19 cellular contexts compared by ENCODE assay signal in the genomic region with DNA sequence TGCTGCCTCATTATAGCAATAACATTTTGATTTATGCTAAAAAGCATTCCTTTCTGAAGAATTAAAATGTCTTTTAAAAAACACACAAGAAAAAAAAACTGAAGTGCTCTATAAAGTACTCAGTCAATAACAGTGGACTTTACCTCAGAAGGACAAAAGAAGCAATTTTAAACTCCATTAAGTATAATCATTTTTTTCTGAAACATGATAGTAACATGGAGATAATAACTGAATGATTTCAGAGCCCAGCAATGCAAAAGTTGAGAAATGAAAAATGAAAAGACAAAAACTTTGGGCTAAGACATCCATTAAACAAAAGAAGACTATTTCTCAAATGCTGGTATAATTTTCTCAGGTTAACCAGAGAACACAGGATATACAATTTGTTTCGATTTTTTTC.
DNase-seq lines count a peak whose midpoint lies in the region; ATAC-seq and TF ChIP-seq lines count a peak whose summit lies in the region.
"Had no signal": no experiment of that assay in that cellular context is flagged by ENCODE, and none has a peak within 500 bp of the region (broad histone marks: within the 10 kb centered on the region; RNA-seq: fewer than 3 reads in every experiment).

No MANE protein-coding gene starts in this region.

- DNase-seq in DMS79 treated with DMSO at 0.1 percent for 48 hours (lab: John Stamatoyannopoulos, UW) (peak; percentile 83), NCI-H2227 treated with DMSO at 0.1 percent for 48 hours (lab: John Stamatoyannopoulos, UW) (peak; percentile 35), progenitor cell of endocrine pancreas (ENCODE audit: low spot score, unreplicated experiment) (no peak), upper lobe of right lung (no peak)
- DNase-seq in activated naive CD4-positive, alpha-beta T cell treated with Interleukin-2 at 50 U/mL for 16 hours = no peak
- no peak for DNase-seq in stimulated activated CD4-positive, alpha-beta T cell treated with anti-CD3 and anti-CD28 coated beads, Interleukin-15, amount 100 ng/mL, for 24 hours
- DNase-seq: CD4-positive, alpha-beta T cell; COR-L47; DND-41; GM23248; H9; KBM-7; NCI-H187; NCI-H345; NCI-H524; SW 1271 had no signal

- H3K4me3 ChIP-seq in upper lobe of right lung = no peak overlapping the region
- H3K4me3 ChIP-seq: GM23248, SJSA1 had no signal

- TF ChIP-seq CTCF in brain (conservative IDR thresholded peaks at IDR 0.05) (no peak), progenitor cell of endocrine pancreas (IDR thresholded peaks at IDR 0.05; ENCODE audit: unreplicated experiment) (no peak), upper lobe of right lung (IDR thresholded peaks at IDR 0.05) (no peak)

- H3K27me3 Mint-ChIP-seq in brain (no peaks in the 10 kb centered on the region), progenitor cell of endocrine pancreas (no peaks in the 10 kb centered on the region)
- H3K27me3 Mint-ChIP-seq: CD4-positive, alpha-beta T cell had no signal

- peaks cover 31% of the 10 kb centered on the region for H3K4me1 Mint-ChIP-seq in brain
- H3K4me1 Mint-ChIP-seq in progenitor cell of endocrine pancreas (ENCODE audit: low read depth) = peaks cover 24% of the 10 kb centered on the region
- H3K4me1 Mint-ChIP-seq: H9 had no signal

- ATAC-seq in upper lobe of right lung = no peak
- ATAC-seq: Right ventricle myocardium inferior had no signal

- no peaks in the 10 kb centered on the region for H3K4me1 ChIP-seq in upper lobe of right lung
- H3K4me1 ChIP-seq: SJSA1 had no signal

- intact Hi-C loops in upper lobe of right lung (cut with DNase I) = no loop called here

- H3K27ac ChIP-seq in upper lobe of right lung = no peak overlapping the region
- H3K27ac ChIP-seq: GM23248, SJSA1 had no signal

- no peaks in the 10 kb centered on the region for H3K9me3 ChIP-seq in upper lobe of right lung
- H3K9me3 ChIP-seq: SJSA1 had no signal

- H3K27ac Mint-ChIP-seq in brain = peak overlapping the region in 4 of 5 experiments; percentile 26 to 55 (median 38)
- H3K27ac Mint-ChIP-seq in progenitor cell of endocrine pancreas = peak overlapping the region; percentile 25
- H3K27ac Mint-ChIP-seq: CD4-positive, alpha-beta T cell; H9 had no signal

- H3K4me3 Mint-ChIP-seq in brain (peak overlapping the region in 1 of 5 experiments; percentile 55), progenitor cell of endocrine pancreas (ENCODE audit: low read depth) (no peak overlapping the region)
- H3K4me3 Mint-ChIP-seq: CD4-positive, alpha-beta T cell; H9 had no signal

- no peaks in the 10 kb centered on the region for H3K36me3 ChIP-seq in upper lobe of right lung
- H3K36me3 ChIP-seq: SJSA1 had no signal

- peaks cover 4 to 16% (median 12%) of the 10 kb centered on the region in 5 experiments for H3K9me3 Mint-ChIP-seq in brain
- peaks cover 4% of the 10 kb centered on the region for H3K9me3 Mint-ChIP-seq in progenitor cell of endocrine pancreas (ENCODE audit: low read depth)
- H3K9me3 Mint-ChIP-seq: H9 had no signal

- H3K27me3 ChIP-seq in upper lobe of right lung = no peaks in the 10 kb centered on the region
- H3K27me3 ChIP-seq: SJSA1 had no signal

- peaks cover 58% of the 10 kb centered on the region for H3K36me3 Mint-ChIP-seq in brain
- H3K36me3 Mint-ChIP-seq in progenitor cell of endocrine pancreas (ENCODE audit: insufficient read depth) = peaks cover 5% of the 10 kb centered on the region

Comparison
In these comparisons a context has a peak if more than half of its experiments do, and no peak if none do; other contexts are left out.
1. DNase-seq: peak in DMS79 treated with DMSO at 0.1 percent for 48 hours (single experiment) and NCI-H2227 treated with DMSO at 0.1 percent for 48 hours (single experiment); none in progenitor cell of endocrine pancreas (single experiment), activated naive CD4-positive, alpha-beta T cell treated with Interleukin-2 at 50 U/mL for 16 hours (single experiment), stimulated activated CD4-positive, alpha-beta T cell treated with anti-CD3 and anti-CD28 coated beads, Interleukin-15, amount 100 ng/mL, for 24 hours (single experiment) and upper lobe of right lung (single experiment).